In genomic region chr13:20475927-20476691, GRCh38 we compare ENCODE assay signal across 9 cellular contexts. TPM values are rescaled to one million over a fixed set of nuclear protein-coding genes. Genes with fewer than 3 reads are reported as not detected.
DNase-seq lines count a peak whose midpoint lies in the region; ATAC-seq and TF ChIP-seq lines count a peak whose summit lies in the region.
"Had no signal": no experiment of that assay in that cellular context is flagged by ENCODE, and none has a peak within 500 bp of the region (broad histone marks: within the 10 kb centered on the region; RNA-seq: fewer than 3 reads in every experiment).

No MANE protein-coding gene starts in this region.

- no peak overlapping the region for H3K56ac ChIP-seq in mesendoderm (ENCODE audit: low read length)

- H3K9ac ChIP-seq in HUES48 (ENCODE audit: low read depth, low read length) (no peak overlapping the region), mesendoderm (ENCODE audit: low read length) (no peak overlapping the region)

- H3K79me1 ChIP-seq in mesendoderm (ENCODE audit: low read length) = no peaks in the 10 kb centered on the region

- no peak overlapping the region for H4K5ac ChIP-seq in mesendoderm (ENCODE audit: low read length)

- H2BK5ac ChIP-seq in mesendoderm (ENCODE audit: low read length) = no peak overlapping the region

- TF ChIP-seq CTCF in osteocyte (IDR thresholded peaks at IDR 0.05) = no peak

- H3K36me3 ChIP-seq in HUES48 (ENCODE audit: control insufficient read depth, insufficient read depth, low read length) (no peaks in the 10 kb centered on the region), mesendoderm (ENCODE audit: control insufficient read depth, insufficient read depth, low read length) (no peaks in the 10 kb centered on the region)

- H3K27ac ChIP-seq in HUES48 (ENCODE audit: low read depth, low read length) = peak overlapping the region; percentile 84
- H3K27ac ChIP-seq in mesendoderm (ENCODE audit: low read depth, low read length) = no peak overlapping the region
- H3K27ac ChIP-seq: epithelial cell of prostate had no signal

- H3K4me3 Mint-ChIP-seq in osteocyte (ENCODE audit: unreplicated experiment) = no peak overlapping the region

- no peak overlapping the region for H3K4ac ChIP-seq in mesendoderm (ENCODE audit: low read depth, low read length)

- WGBS in mesendoderm (ENCODE audit: extremely low coverage, insufficient coverage, low lambda C conversion rate) = no CpG with 5 or more reads among the region's 18 CpGs

- no peaks in the 10 kb centered on the region for H3K9me3 Mint-ChIP-seq in osteocyte (ENCODE audit: unreplicated experiment)

- H3K4me1 ChIP-seq in HUES48 (ENCODE audit: control insufficient read depth, insufficient read depth, low read length) = peaks cover 3% of the 10 kb centered on the region; the same call in 1 of the 2 replicates
- peaks cover 3% of the 10 kb centered on the region for H3K4me1 ChIP-seq in mesendoderm (ENCODE audit: control insufficient read depth, low read depth, low read length)

- H3K27me3 Mint-ChIP-seq in osteocyte (ENCODE audit: unreplicated experiment) = no peaks in the 10 kb centered on the region

- H2AK5ac ChIP-seq in mesendoderm (ENCODE audit: low read length) = no peak overlapping the region

- H3K27me3 ChIP-seq in HUES48 (ENCODE audit: control insufficient read depth, insufficient read depth, low read length) (no peaks in the 10 kb centered on the region), mesendoderm (ENCODE audit: insufficient read depth, low read length, poor library complexity) (no peaks in the 10 kb centered on the region)

- H3K4me2 ChIP-seq in mesendoderm (ENCODE audit: low read length) = no peak overlapping the region

- H3K4me3 ChIP-seq in HUES48 (ENCODE audit: low read depth, low read length) = no peak overlapping the region
- no peak overlapping the region for H3K4me3 ChIP-seq in mesendoderm (ENCODE audit: low read length)

- H2BK120ac ChIP-seq in mesendoderm (ENCODE audit: low read depth, low read length) = no peak overlapping the region

- H3K79me2 ChIP-seq in mesendoderm (ENCODE audit: control insufficient read depth, insufficient read depth, low read length) = no peaks in the 10 kb centered on the region

- peak; percentile 97 for ATAC-seq in GM21423 (IDR thresholded peaks at IDR 0.05; ENCODE audit: unreplicated experiment)

- no peaks in the 10 kb centered on the region for H3K9me3 ChIP-seq in HUES48 (ENCODE audit: control insufficient read depth, insufficient read depth, low read length)

- no peaks in the 10 kb centered on the region for H3K36me3 Mint-ChIP-seq in osteocyte (ENCODE audit: unreplicated experiment)

- H3K18ac ChIP-seq in mesendoderm (ENCODE audit: low read length) = no peak overlapping the region

- no peak overlapping the region for H3K27ac Mint-ChIP-seq in osteocyte (ENCODE audit: unreplicated experiment)

- DNase-seq in Daoy (ENCODE audit: low read depth) = peak; percentile 11
- DNase-seq in activated T-cell treated with anti-CD3 and anti-CD28 coated beads for 24 hours (ENCODE audit: low read depth) = peak; percentile 55
- DNase-seq in mesendoderm = peak; percentile 21
- no peak for DNase-seq in A172 (ENCODE audit: low spot score)
- no peak for DNase-seq in AML-193 (lab: John Stamatoyannopoulos, UW)
- DNase-seq in osteocyte (ENCODE audit: extremely low spot score, unreplicated experiment) = no peak

- no peak overlapping the region for H3K23ac ChIP-seq in mesendoderm (ENCODE audit: low read length)

- H4K8ac ChIP-seq in mesendoderm (ENCODE audit: low read depth, low read length) = no peak overlapping the region

- H2BK15ac ChIP-seq in mesendoderm (replicated peaks; ENCODE audit: low read depth) = no peak overlapping the region

- peaks cover 4% of the 10 kb centered on the region for H3K4me1 Mint-ChIP-seq in osteocyte (ENCODE audit: unreplicated experiment)

RNA-seq across cellular contexts. Expression of gene CRYL1, which starts 49.5 kb away (rescaled TPM):
- total RNA-seq in Daoy (2014; rRNA removed; shearing (Covaris generic)) = 1.4 and 3.5 TPM in 2 replicates
- polyA plus RNA-seq in mesendoderm (2013, experiment 1 of 2) = 0.32 TPM
- polyA plus RNA-seq in mesendoderm (2013, experiment 2 of 2) = 0.18 TPM
- 8.0 and 10.5 TPM in 2 replicates for total RNA-seq in A172 (2014; rRNA removed; shearing (Covaris generic))
- 19.4 and 22.5 TPM in 2 replicates for total RNA-seq in osteocyte

Comparison
In these comparisons a context has a peak if more than half of its experiments do, and no peak if none do; other contexts are left out.
1. DNase-seq: peak in Daoy (single experiment), activated T-cell treated with anti-CD3 and anti-CD28 coated beads for 24 hours (single experiment) and mesendoderm (single experiment); none in A172 (single experiment), AML-193 (0 of 2) and osteocyte (single experiment).